Comparison of ENCODE assay signal across 12 cellular contexts in genomic region chr14:75905505-75905904, GRCh38.
DNase-seq lines count a peak whose midpoint lies in the region; ATAC-seq, FAIRE-seq and TF ChIP-seq lines count a peak whose summit lies in the region.
"Had no signal": no experiment of that assay in that cellular context is flagged by ENCODE, and none has a peak within 500 bp of the region (broad histone marks: within the 10 kb centered on the region; RNA-seq: fewer than 3 reads in every experiment).

No MANE protein-coding gene starts in this region.

- whole genome bisulfite sequencing in pancreas, 2 donors: 46 to 48% methylated on average over 2 of the region's 2 CpGs

- no peak for FAIRE-seq in pancreas (lab: Jason Lieb, UNC)
- FAIRE-seq: keratinocyte had no signal

- DNase-seq in EH (ENCODE audit: low read depth) (peak; percentile 60), OCI-M2 (lab: John Stamatoyannopoulos, UW; ENCODE audit: unreplicated experiment) (peak; percentile 43), fibroblast of mammary gland (ENCODE audit: low read depth) (peak; percentile 46), pancreas (peak in 1 of 6 donors; percentile 26), NCI-H524 treated with DMSO at 0.1 percent for 48 hours (lab: John Stamatoyannopoulos, UW) (no peak), posterior cingulate gyrus (no peak), omental fat pad (ENCODE audit: low spot score) (no peak)
- DNase-seq: activated effector memory CD4-positive, alpha-beta T cell treated with anti-CD3 and anti-CD28 coated beads, Interleukin-2, amount 50 U/mL, for 16 hours; effector memory CD4-positive, alpha-beta T cell had no signal

- TF ChIP-seq CTCF in fibroblast of mammary gland (conservative IDR thresholded peaks at IDR 0.05; ENCODE audit: control insufficient read depth, insufficient read depth, low read depth, low read length) (no peak), pancreas (IDR thresholded peaks at IDR 0.05) (no peak), omental fat pad (IDR thresholded peaks at IDR 0.05) (no peak)

- intact Hi-C loops in pancreas (cut with DNase I): loop anchor here in 1 of 3 donors (5.0 kb wide), 1 partner anchor 72 kb away; no protein-coding TSS in a partner anchor
- intact Hi-C loops in posterior cingulate gyrus (cut with DNase I): loop anchor here (2.0 to 10.0 kb wide), 3 partner anchors 77 to 198 kb away; no protein-coding TSS in a partner anchor

- H3K27ac ChIP-seq in pancreas: no peak overlapping the region

- H3K4me3 ChIP-seq in fibroblast of mammary gland (ENCODE audit: control insufficient read depth, low read depth, low read length): no peak overlapping the region
- H3K4me3 ChIP-seq in pancreas: no peak overlapping the region
- H3K4me3 ChIP-seq: GM23338 had no signal

- no peaks in the 10 kb centered on the region for H3K4me1 ChIP-seq in pancreas

- ATAC-seq in pancreas (peak in 3 of 4 donors; percentile 8 to 47 (median 45)), GM18520 (IDR thresholded peaks at IDR 0.05; ENCODE audit: unreplicated experiment) (no peak), omental fat pad (ENCODE audit: low FRiP score) (no peak)
- ATAC-seq: GM23338 had no signal

- no peaks in the 10 kb centered on the region for H3K9me3 ChIP-seq in pancreas

- H3K27me3 ChIP-seq in pancreas: no peaks in the 10 kb centered on the region

- no peaks in the 10 kb centered on the region for H3K36me3 ChIP-seq in pancreas

Comparison
In these comparisons a context has a peak if more than half of its experiments do, and no peak if none do; other contexts are left out.
1. DNase-seq: peak in EH (single experiment), OCI-M2 (single experiment) and fibroblast of mammary gland (single experiment); none in NCI-H524 treated with DMSO at 0.1 percent for 48 hours (single experiment), posterior cingulate gyrus (0 of 10) and omental fat pad (single experiment).
2. ATAC-seq: peak in pancreas (3 of 4); none in GM18520 (single experiment) and omental fat pad (single experiment).